Comparison of ENCODE assay signal across 20 cellular contexts in genomic region chr7:80611353-80611752, GRCh38. TPM values are rescaled to one million over a fixed set of nuclear protein-coding genes. Genes with fewer than 3 reads are reported as not detected.
DNase-seq lines count a peak whose midpoint lies in the region; ATAC-seq, FAIRE-seq and TF ChIP-seq lines count a peak whose summit lies in the region.
"Had no signal": no experiment of that assay in that cellular context is flagged by ENCODE, and none has a peak within 500 bp of the region (broad histone marks: within the 10 kb centered on the region; RNA-seq: fewer than 3 reads in every experiment).

No MANE protein-coding gene starts in this region.

- DNase-seq in heart left ventricle (no peak), Right ventricle myocardium superior (no peak), adipocyte (ENCODE audit: low read depth) (no peak), HepG2 (ENCODE audit: low spot score) (no peak), BE2C (no peak), GM13977 (ENCODE audit: low spot score) (no peak)
- no peak for DNase-seq in activated naive CD8-positive, alpha-beta T cell treated with anti-CD3 and anti-CD28 coated beads, Interleukin-2, amount 50 U/mL, for 24 hours
- DNase-seq: activated CD4-positive, alpha-beta T cell treated with anti-CD3 and anti-CD28 coated beads, Interleukin-2, amount 50 U/mL, for 4 hours; activated gamma-delta T cell treated with Interleukin-2 at 50 U/mL for 16 hours; CD4-positive, CD25-positive, alpha-beta regulatory T cell; colonic mucosa; islet precursor cell; NK-92 treated with Interleukin-12 subunit alpha and Interleukin-12 subunit beta, amount 100 ng/mL, for 24 hours; stimulated activated CD4-positive, alpha-beta T cell treated with anti-CD3 and anti-CD28 coated beads, Interleukin-12 subunit alpha, Interleukin-12 subunit beta, amount 100 ng/mL, for 4 hours; stimulated activated CD8-positive, alpha-beta memory T cell treated with anti-CD3 and anti-CD28 coated beads, Interleukin-4, amount 100 ng/mL, for 48 hours; WERI-Rb-1 had no signal

- no peaks in the 10 kb centered on the region for H3K79me2 ChIP-seq in HepG2 (ENCODE audit: insufficient read depth, low read length)

- H3K4me1 ChIP-seq in heart left ventricle (peaks cover 6 to 93% (median 50%) of the 10 kb centered on the region in 12 donors), adipocyte (ENCODE audit: control insufficient read depth, insufficient read depth, low read length) (peaks cover 55% of the 10 kb centered on the region), HepG2 (ENCODE audit: insufficient read depth, low read length) (peaks cover 62% of the 10 kb centered on the region), subcutaneous abdominal adipose tissue (ENCODE audit: control insufficient read depth in 5 of 5, insufficient read depth in 5 of 5, low read length in 5 of 5) (peaks cover 0 to 87% (median 34%) of the 10 kb centered on the region in 5 donors), BE2C (0 out of 2 replicates have a peak, but pooled peaks cover 4% of the 10 kb centered on the region)
- H3K4me1 ChIP-seq: colonic mucosa had no signal

- H3K9me3 Mint-ChIP-seq in activated naive CD8-positive, alpha-beta T cell treated with anti-CD3 and anti-CD28 coated beads, Interleukin-2, amount 50 U/mL, for 24 hours, result no peaks in the 10 kb centered on the region

- no peak for TF ChIP-seq EP300 in HepG2 (IDR thresholded peaks at IDR 0.05; ENCODE audit: low read depth in 2 of 2, low read length in 2 of 2)
- no peak for TF ChIP-seq EP300 in HepG2 (CRISPR knock-in tag; IDR thresholded peaks at IDR 0.05; ENCODE audit: borderline replicate concordance)

- intact Hi-C loops in heart left ventricle (cut with DNase I), result no loop called here
- intact Hi-C loops in Right ventricle myocardium superior (cut with DNase I), result no loop called here
- intact Hi-C loops in HepG2 (cut with micrococcal nuclease; ENCODE audit: unreplicated experiment), result loop anchor here (1.0 to 2.0 kb wide), 2 partner anchors 31 to 545 kb away; no protein-coding TSS in a partner anchor

- H3K4me3 Mint-ChIP-seq in activated naive CD8-positive, alpha-beta T cell treated with anti-CD3 and anti-CD28 coated beads, Interleukin-2, amount 50 U/mL, for 24 hours, result no peak overlapping the region
- H3K4me3 Mint-ChIP-seq: CD4-positive, CD25-positive, alpha-beta regulatory T cell; natural killer cell treated with Interleukin-12 subunit alpha and Interleukin-12 subunit beta and Interleukin-15 and Interleukin-18, amount 100 ng/mL, for 72 hours had no signal

- TF ChIP-seq POLR2A in heart left ventricle (IDR thresholded peaks at IDR 0.05) (no peak), HepG2 (IDR thresholded peaks at IDR 0.05; ENCODE audit: insufficient read depth in 1 of 2, low read depth in 2 of 2, low read length in 2 of 2) (no peak)

- no TSS peak for BruUV-seq in HepG2 (replicated peaks; lab: Mats Ljungman, UMichigan)

- H3K4me3 ChIP-seq in heart left ventricle (peak overlapping the region in 2 of 12 donors; percentile 24 to 25), adipocyte (ENCODE audit: low read length) (no peak overlapping the region), HepG2 (replicated peaks in 1 of 3; ENCODE audit: insufficient read depth in 1 of 3, low read depth in 2 of 3, low read length in 3 of 3) (no peak overlapping the region; a peak in 2 of 6 replicates), subcutaneous abdominal adipose tissue (ENCODE audit: low read depth in 1 of 5, low read length in 5 of 5) (no peak overlapping the region), BE2C (ENCODE audit: low read depth, low read length) (no peak overlapping the region)
- H3K4me3 ChIP-seq: colonic mucosa had no signal

- no peak overlapping the region for H3K27ac Mint-ChIP-seq in activated naive CD8-positive, alpha-beta T cell treated with anti-CD3 and anti-CD28 coated beads, Interleukin-2, amount 50 U/mL, for 24 hours
- H3K27ac Mint-ChIP-seq: CD4-positive, CD25-positive, alpha-beta regulatory T cell; natural killer cell treated with Interleukin-12 subunit alpha and Interleukin-12 subunit beta and Interleukin-15 and Interleukin-18, amount 100 ng/mL, for 72 hours; progenitor cell of endocrine pancreas had no signal

- H3K27me3 Mint-ChIP-seq in activated naive CD8-positive, alpha-beta T cell treated with anti-CD3 and anti-CD28 coated beads, Interleukin-2, amount 50 U/mL, for 24 hours, result peaks cover 3% of the 10 kb centered on the region
- H3K27me3 Mint-ChIP-seq: CD4-positive, CD25-positive, alpha-beta regulatory T cell; natural killer cell treated with Interleukin-12 subunit alpha and Interleukin-12 subunit beta and Interleukin-15 and Interleukin-18, amount 100 ng/mL, for 72 hours; progenitor cell of endocrine pancreas had no signal

- H3K36me3 ChIP-seq in heart left ventricle (no peaks in the 10 kb centered on the region), adipocyte (ENCODE audit: control insufficient read depth, insufficient read depth, low read length, severe bottlenecking) (no peaks in the 10 kb centered on the region), HepG2 (replicated peaks in 1 of 2; ENCODE audit: control insufficient read depth in 1 of 2, insufficient read depth in 2 of 2, low read length in 2 of 2) (no peaks in the 10 kb centered on the region), subcutaneous abdominal adipose tissue (ENCODE audit: control insufficient read depth in 5 of 5, insufficient read depth in 5 of 5, low read length in 5 of 5) (no peaks in the 10 kb centered on the region), BE2C (no peaks in the 10 kb centered on the region)
- H3K36me3 ChIP-seq: colonic mucosa, WERI-Rb-1 had no signal

- peak overlapping the region; percentile 63 for H3K4me2 ChIP-seq in HepG2 (ENCODE audit: low read depth, low read length)

- H3K27ac ChIP-seq in heart left ventricle (peak overlapping the region; percentile 54 to 83 (median 77)), HepG2 (ENCODE audit: extremely low read length, insufficient read depth, low read length) (peak overlapping the region; percentile 52), subcutaneous abdominal adipose tissue (ENCODE audit: low read depth, low read length) (peak overlapping the region; percentile 59)
- H3K27ac ChIP-seq: colonic mucosa, WERI-Rb-1 had no signal

- no peak for FAIRE-seq in HepG2 (lab: Jason Lieb, UNC)
- FAIRE-seq: endothelial cell of umbilical vein had no signal

- H3K4me1 Mint-ChIP-seq in activated naive CD8-positive, alpha-beta T cell treated with anti-CD3 and anti-CD28 coated beads, Interleukin-2, amount 50 U/mL, for 24 hours, result no peaks in the 10 kb centered on the region
- H3K4me1 Mint-ChIP-seq: CD4-positive, CD25-positive, alpha-beta regulatory T cell had no signal

- H3K27me3 ChIP-seq in heart left ventricle (no peaks in the 10 kb centered on the region), adipocyte (replicated peaks; ENCODE audit: control insufficient read depth, insufficient read depth, low read length) (no peaks in the 10 kb centered on the region), HepG2 (ENCODE audit: control insufficient read depth in 1 of 2, insufficient read depth in 2 of 2, low read length in 2 of 2) (no peaks in the 10 kb centered on the region), subcutaneous abdominal adipose tissue (ENCODE audit: control insufficient read depth in 5 of 5, insufficient read depth in 4 of 5, low read length in 5 of 5) (no peaks in the 10 kb centered on the region), BE2C (no peaks in the 10 kb centered on the region)
- H3K27me3 ChIP-seq: colonic mucosa had no signal

- WGBS in heart left ventricle, 4 donors, result 23 to 64% (median 52%) methylated on average over 3 of the region's 3 CpGs
- 0% methylated on average over 3 of the region's 3 CpGs for WGBS in HepG2 (ENCODE audit: low lambda C conversion rate)

- ATAC-seq in heart left ventricle (no peak), Right ventricle myocardium superior (ENCODE audit: poor library complexity) (no peak), HepG2 (peak; percentile 75)
- ATAC-seq in activated naive CD8-positive, alpha-beta T cell treated with anti-CD3 and anti-CD28 coated beads, Interleukin-2, amount 50 U/mL, for 24 hours, result no peak
- ATAC-seq: natural killer cell treated with Interleukin-12 subunit alpha and Interleukin-12 subunit beta and Interleukin-15 and Interleukin-18, amount 100 ng/mL, for 72 hours had no signal

- H4K20me1 ChIP-seq in HepG2 (ENCODE audit: insufficient read depth, low read length), result no peaks in the 10 kb centered on the region

- H3K9me3 ChIP-seq in heart left ventricle (no peaks in the 10 kb centered on the region), adipocyte (ENCODE audit: control insufficient read depth, low read length) (no peaks in the 10 kb centered on the region), HepG2 (ENCODE audit: low read length) (no peaks in the 10 kb centered on the region), subcutaneous abdominal adipose tissue (ENCODE audit: control insufficient read depth in 5 of 5, low read length in 5 of 5) (no peaks in the 10 kb centered on the region), BE2C (no peaks in the 10 kb centered on the region)
- H3K9me3 ChIP-seq: colonic mucosa had no signal

- CTCF ChIA-PET in HepG2 (lab: Yijun Ruan, JAX; ENCODE audit: low intra/inter-chr PET ratio, low total read pairs), result no interaction called here

- in situ Hi-C loops in HepG2 (cut with HindIII; ENCODE audit: extremely low pct_ligation_motif_present, low pct_unique_long_range_greater_than_20kb), result no loop called here
- in situ Hi-C loops in GM13977 (cut with MboI; ENCODE audit: low pct_unique_long_range_greater_than_20kb, low sequenced_read_pairs, unreplicated experiment), result no loop called here

- TF ChIP-seq CTCF in heart left ventricle (IDR thresholded peaks at IDR 0.05), result no peak
- TF ChIP-seq CTCF in HepG2 (CRISPR knock-in tag; IDR thresholded peaks at IDR 0.05), result no peak
- no peak for TF ChIP-seq CTCF in BE2C (IDR thresholded peaks at IDR 0.05; ENCODE audit: low read depth, low read length)
- no peak for TF ChIP-seq CTCF in GM13977 (IDR thresholded peaks at IDR 0.05; ENCODE audit: extremely low read depth, insufficient read depth, missing control alignments)

- H3K9ac ChIP-seq in adipocyte (ENCODE audit: low read length) (peak overlapping the region; percentile 3), HepG2 (ENCODE audit: insufficient read depth, low read depth, low read length) (peak overlapping the region; percentile 19; the same call in 1 of the 2 replicates), subcutaneous abdominal adipose tissue (ENCODE audit: low read length in 5 of 5) (peak overlapping the region in 1 of 5 donors; percentile 40)

- POLR2A ChIA-PET in HepG2 (lab: Yijun Ruan, JAX), result no interaction called here

- TF ChIP-seq RAD21 in HepG2 (CRISPR knock-in tag; IDR thresholded peaks at IDR 0.05), result no peak

- no peaks in the 10 kb centered on the region for H3K36me3 Mint-ChIP-seq in activated naive CD8-positive, alpha-beta T cell treated with anti-CD3 and anti-CD28 coated beads, Interleukin-2, amount 50 U/mL, for 24 hours (ENCODE audit: low read depth)
- H3K36me3 Mint-ChIP-seq: CD4-positive, CD25-positive, alpha-beta regulatory T cell had no signal

- H2AFZ ChIP-seq in HepG2 (ENCODE audit: low read length), result no peak overlapping the region

RNA-seq across cellular contexts. Expression of gene CD36, which starts 27.1 kb away (rescaled TPM):
- total RNA-seq in heart left ventricle (1,000 to 10,000 TPM in 7 of 9 donors, 100 to 1,000 TPM in 2; 891 to 1,960 (median 1,108) TPM), Right ventricle myocardium superior (1,239 TPM), HepG2 (2016; rRNA removed; fragmentation: Illumina TruSeq; extraction: Trizol) (3.4 and 4.8 TPM in 2 replicates)
- polyA plus RNA-seq in heart left ventricle (100 to 1,000 TPM; 289 to 529 TPM), HepG2 (2011; rRNA removed) (1.9 and 2.8 TPM in 2 replicates)
- 0.61 and 0.88 TPM in 2 replicates for total RNA-seq in HepG2 (2016; cell fraction: cytosol; rRNA removed; fragmentation: Illumina TruSeq; extraction: Trizol; ENCODE audit: low read depth)
- total RNA-seq in HepG2 (2016; cell fraction: insoluble cytoplasmic fraction; rRNA removed; fragmentation: Illumina TruSeq; extraction: Trizol), result 2.4 and 4.7 TPM in 2 replicates
- 1.3 and 1.5 TPM in 2 replicates for total RNA-seq in HepG2 (2016; cell fraction: membrane; rRNA removed; fragmentation: Illumina TruSeq; extraction: Trizol)
- total RNA-seq in HepG2 (2016; cell fraction: nucleus; rRNA removed; fragmentation: Illumina TruSeq; extraction: Trizol), result 6.2 and 8.1 TPM in 2 replicates
- 1.1 and 1.4 TPM in 2 replicates for polyA plus RNA-seq in HepG2 (2011; cell fraction: cytosol; rRNA removed)
- 0.93 and 1.5 TPM in 2 replicates for polyA plus RNA-seq in HepG2 (2011; cell fraction: nucleus; rRNA removed)
- 2.1 and 4.0 TPM in 2 replicates for polyA plus RNA-seq in HepG2 (2012)
- polyA plus RNA-seq in HepG2 (2016; cell fraction: cytosol; fragmentation: Illumina TruSeq; extraction: Trizol; ENCODE audit: low read depth), result 0.34 and 0.44 TPM in 2 replicates
- 1.2 and 1.7 TPM in 2 replicates for polyA plus RNA-seq in HepG2 (2016; cell fraction: insoluble cytoplasmic fraction; fragmentation: Illumina TruSeq; extraction: Trizol; ENCODE audit: low read depth)
- polyA plus RNA-seq in HepG2 (2016; cell fraction: membrane; fragmentation: Illumina TruSeq; extraction: Trizol; ENCODE audit: low read depth), result 0.30 and 0.38 TPM in 2 replicates
- 4.3 TPM in 2 replicates for polyA plus RNA-seq in HepG2 (2016; cell fraction: nucleus; fragmentation: Illumina TruSeq; extraction: Trizol; ENCODE audit: insufficient read depth, low read depth)
- 0.05 and 2.6 TPM in 2 replicates for polyA minus RNA-seq in HepG2 (2011; rRNA and poly(A)+ RNA removed; ENCODE audit: low replicate concordance)
- polyA minus RNA-seq in HepG2 (2011; cell fraction: cytosol; rRNA and poly(A)+ RNA removed), result 1.4 and 3.9 TPM in 2 replicates
- polyA minus RNA-seq in HepG2 (2011; cell fraction: nucleus; rRNA and poly(A)+ RNA removed), result 5.0 and 6.0 TPM in 2 replicates
- 0.96 TPM for polyA plus RNA-seq in BE2C (2012; ENCODE audit: insufficient read depth, insufficient read length, low read depth)
- total RNA-seq: natural killer cell treated with Interleukin-12 subunit alpha and Interleukin-12 subunit beta and Interleukin-15 and Interleukin-18, amount 100 ng/mL, for 72 hours had no signal

Comparison
In these comparisons a context has a peak if more than half of its experiments do, and no peak if none do; other contexts are left out.
1. RNA of gene CD36, which starts 27.1 kb away (total RNA-seq): 1,239 TPM in Right ventricle myocardium superior (single experiment) and 891 to 1,960 TPM in heart left ventricle; 0.61 to 8.1 TPM in HepG2; every median in the first group is over 10 times any median in the second.
2. Peak in every context shown above with its lines, with median percentiles within 50 percentile points of each other: H3K27ac ChIP-seq.